Comparison of ENCODE assay signal across 8 cellular contexts in the genomic region with DNA sequence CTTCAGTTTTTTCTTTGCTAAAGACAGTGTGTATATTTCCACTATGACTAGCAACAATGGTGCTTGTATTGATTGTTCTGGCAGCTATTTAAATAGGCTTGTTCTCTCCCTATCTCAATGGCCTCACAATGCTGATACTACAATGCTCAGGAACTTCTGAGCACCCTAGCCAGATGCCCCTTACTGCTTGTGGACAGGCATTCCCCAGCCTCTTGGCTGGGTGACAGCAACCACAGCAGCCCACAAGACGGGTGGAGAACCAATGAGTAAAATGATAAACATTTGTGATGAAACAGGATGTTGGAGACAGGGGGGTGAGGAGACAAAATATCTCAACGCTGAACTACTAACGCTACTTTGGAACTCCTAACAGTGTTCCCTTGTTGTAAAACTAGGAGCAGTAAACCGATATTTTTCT. TPM values are rescaled to one million over a fixed set of nuclear protein-coding genes. Genes with fewer than 3 reads are reported as not detected.
DNase-seq lines count a peak whose midpoint lies in the region; ATAC-seq and TF ChIP-seq lines count a peak whose summit lies in the region.

No MANE protein-coding gene starts in this region.

- TF ChIP-seq CTCF in AG09309 (IDR thresholded peaks at IDR 0.05; ENCODE audit: control insufficient read depth, insufficient read depth, low read depth, low read length, missing control alignments) = no peak

- no peak overlapping the region for H3K4me3 ChIP-seq in AG09309 (ENCODE audit: control insufficient read depth, low read depth, low read length)

- H3K4me1 Mint-ChIP-seq in activated naive CD8-positive, alpha-beta T cell treated with anti-CD3 and anti-CD28 coated beads, Interleukin-2, amount 10 ng/mL, durations not matched to agents 7 days and 5 days = peaks cover 57% of the 10 kb centered on the region

- POLR2A ChIA-PET in activated naive CD8-positive, alpha-beta T cell treated with anti-CD3 and anti-CD28 coated beads, Interleukin-2, amount 10 ng/mL, durations not matched to agents 7 days and 5 days (lab: Charles Lee) = interaction anchor here (1.0 to 2.9 kb wide), 5 partner anchors 10 to 44 kb away, joined by 3 to 15 read pairs (median 10); partner anchors contain the start of gene HIVEP2

- peak overlapping the region; percentile 89 for H3K27ac Mint-ChIP-seq in activated naive CD8-positive, alpha-beta T cell treated with anti-CD3 and anti-CD28 coated beads, Interleukin-2, amount 10 ng/mL, durations not matched to agents 7 days and 5 days

- H3K9me3 Mint-ChIP-seq in activated naive CD8-positive, alpha-beta T cell treated with anti-CD3 and anti-CD28 coated beads, Interleukin-2, amount 10 ng/mL, durations not matched to agents 7 days and 5 days = no peaks in the 10 kb centered on the region

- ATAC-seq in GM19372 (IDR thresholded peaks at IDR 0.05; ENCODE audit: low read depth, unreplicated experiment) = peak; percentile 79
- peak; percentile 78 for ATAC-seq in HG03442 (IDR thresholded peaks at IDR 0.05; ENCODE audit: unreplicated experiment)
- peak; percentile 96 for ATAC-seq in SK-N-SH treated with all-trans-retinoic acid at 6 μM for 48 hours
- ATAC-seq in activated naive CD8-positive, alpha-beta T cell treated with anti-CD3 and anti-CD28 coated beads, Interleukin-2, amount 10 ng/mL, durations not matched to agents 7 days and 5 days (ENCODE audit: low read depth) = peak; percentile 73

- peak overlapping the region; percentile 76 for H3K4me3 Mint-ChIP-seq in activated naive CD8-positive, alpha-beta T cell treated with anti-CD3 and anti-CD28 coated beads, Interleukin-2, amount 10 ng/mL, durations not matched to agents 7 days and 5 days

- no peaks in the 10 kb centered on the region for H3K27me3 Mint-ChIP-seq in activated naive CD8-positive, alpha-beta T cell treated with anti-CD3 and anti-CD28 coated beads, Interleukin-2, amount 10 ng/mL, durations not matched to agents 7 days and 5 days

- DNase-seq in AG09309 (ENCODE audit: low read depth) (peak; percentile 96), inferior parietal cortex (ENCODE audit: extremely low spot score) (peak; percentile 43), SK-N-DZ (ENCODE audit: low spot score) (no peak)
- DNase-seq in activated naive CD8-positive, alpha-beta T cell treated with anti-CD3 and anti-CD28 coated beads, Interleukin-2, amount 10 ng/mL, durations not matched to agents 7 days and 5 days = peak; percentile 79
- DNase-seq in stimulated activated CD8-positive, alpha-beta memory T cell treated with anti-CD3 and anti-CD28 coated beads, Interleukin-12 subunit alpha, Interleukin-12 subunit beta, amount 100 ng/mL, for 4 hours (ENCODE audit: low read depth) = peak; percentile 59

- H3K36me3 Mint-ChIP-seq in activated naive CD8-positive, alpha-beta T cell treated with anti-CD3 and anti-CD28 coated beads, Interleukin-2, amount 10 ng/mL, durations not matched to agents 7 days and 5 days = peaks cover 2% of the 10 kb centered on the region

TF ChIP-seq in SK-N-SH treated with all-trans-retinoic acid at 6 μM for 48 hours, 23 proteins besides CTCF, POLR2A, EP300 and RAD21:
- TF ChIP-seq CSDC2 (CRISPR knock-in tag; IDR thresholded peaks at IDR 0.05) (0 out of 2 replicates have a peak, but pooled peaks have one; percentile 73), PPARA (CRISPR knock-in tag; IDR thresholded peaks at IDR 0.05; ENCODE audit: borderline replicate concordance) (no peak), ISL1 (CRISPR knock-in tag; IDR thresholded peaks at IDR 0.05) (no peak), TOX (CRISPR knock-in tag; IDR thresholded peaks at IDR 0.05; ENCODE audit: borderline replicate concordance) (no peak), OSR1 (CRISPR knock-in tag; IDR thresholded peaks at IDR 0.05) (no peak), ARNTL (CRISPR knock-in tag; IDR thresholded peaks at IDR 0.05; ENCODE audit: borderline replicate concordance, low read depth) (no peak), ZNF8 (CRISPR knock-in tag; IDR thresholded peaks at IDR 0.05) (no peak), SNAI2 (CRISPR knock-in tag; IDR thresholded peaks at IDR 0.05) (no peak; the same call in 1 of the 2 replicates), BACH2 (CRISPR knock-in tag; IDR thresholded peaks at IDR 0.05; ENCODE audit: borderline replicate concordance) (no peak), TCF4 (CRISPR knock-in tag; IDR thresholded peaks at IDR 0.05; ENCODE audit: borderline replicate concordance) (no peak), ZFP30 (CRISPR knock-in tag; IDR thresholded peaks at IDR 0.05) (no peak), ZFP3 (CRISPR knock-in tag; IDR thresholded peaks at IDR 0.05) (0 out of 2 replicates have a peak, but pooled peaks have one; percentile 21), ZNF70 (CRISPR knock-in tag; IDR thresholded peaks at IDR 0.05) (no peak), POU6F1 (CRISPR knock-in tag; IDR thresholded peaks at IDR 0.05; ENCODE audit: borderline replicate concordance, low read depth) (no peak)
- TF ChIP-seq, protein P1, sequence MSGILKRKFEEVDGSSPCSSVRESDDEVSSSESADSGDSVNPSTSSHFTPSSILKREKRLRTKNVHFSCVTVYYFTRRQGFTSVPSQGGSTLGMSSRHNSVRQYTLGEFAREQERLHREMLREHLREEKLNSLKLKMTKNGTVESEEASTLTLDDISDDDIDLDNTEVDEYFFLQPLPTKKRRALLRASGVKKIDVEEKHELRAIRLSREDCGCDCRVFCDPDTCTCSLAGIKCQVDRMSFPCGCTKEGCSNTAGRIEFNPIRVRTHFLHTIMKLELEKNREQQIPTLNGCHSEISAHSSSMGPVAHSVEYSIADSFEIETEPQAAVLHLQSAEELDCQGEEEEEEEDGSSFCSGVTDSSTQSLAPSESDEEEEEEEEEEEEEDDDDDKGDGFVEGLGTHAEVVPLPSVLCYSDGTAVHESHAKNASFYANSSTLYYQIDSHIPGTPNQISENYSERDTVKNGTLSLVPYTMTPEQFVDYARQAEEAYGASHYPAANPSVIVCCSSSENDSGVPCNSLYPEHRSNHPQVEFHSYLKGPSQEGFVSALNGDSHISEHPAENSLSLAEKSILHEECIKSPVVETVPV (CRISPR knock-in tag; IDR thresholded peaks at IDR 0.05) = no peak
- TF ChIP-seq, protein P2, sequence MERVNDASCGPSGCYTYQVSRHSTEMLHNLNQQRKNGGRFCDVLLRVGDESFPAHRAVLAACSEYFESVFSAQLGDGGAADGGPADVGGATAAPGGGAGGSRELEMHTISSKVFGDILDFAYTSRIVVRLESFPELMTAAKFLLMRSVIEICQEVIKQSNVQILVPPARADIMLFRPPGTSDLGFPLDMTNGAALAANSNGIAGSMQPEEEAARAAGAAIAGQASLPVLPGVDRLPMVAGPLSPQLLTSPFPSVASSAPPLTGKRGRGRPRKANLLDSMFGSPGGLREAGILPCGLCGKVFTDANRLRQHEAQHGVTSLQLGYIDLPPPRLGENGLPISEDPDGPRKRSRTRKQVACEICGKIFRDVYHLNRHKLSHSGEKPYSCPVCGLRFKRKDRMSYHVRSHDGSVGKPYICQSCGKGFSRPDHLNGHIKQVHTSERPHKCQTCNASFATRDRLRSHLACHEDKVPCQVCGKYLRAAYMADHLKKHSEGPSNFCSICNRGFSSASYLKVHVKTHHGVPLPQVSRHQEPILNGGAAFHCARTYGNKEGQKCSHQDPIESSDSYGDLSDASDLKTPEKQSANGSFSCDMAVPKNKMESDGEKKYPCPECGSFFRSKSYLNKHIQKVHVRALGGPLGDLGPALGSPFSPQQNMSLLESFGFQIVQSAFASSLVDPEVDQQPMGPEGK (CRISPR knock-in tag; IDR thresholded peaks at IDR 0.05; ENCODE audit: borderline replicate concordance) = no peak
TF ChIP-seq in SK-N-SH treated with all-trans-retinoic acid at 6 μM for 48 hours: peak in this region for 2.

RNA-seq across cellular contexts. Expression of gene HIVEP2, which starts 42.3 kb away (rescaled TPM):
- 10 to 100 TPM; 45.8 to 49.7 TPM for total RNA-seq in activated naive CD8-positive, alpha-beta T cell treated with anti-CD3 and anti-CD28 coated beads, Interleukin-2, amount 10 ng/mL, durations not matched to agents 7 days and 5 days
- polyA plus RNA-seq in SK-N-DZ (2014; cell fraction: cytosol; rRNA removed) = 3.0 and 4.1 TPM in 2 replicates
- 5.3 and 6.3 TPM in 2 replicates for polyA plus RNA-seq in SK-N-DZ (2014; cell fraction: nucleus; rRNA removed)
